1 cellular context compared by ENCODE assay signal in genomic region chr16:30853758-30854157, GRCh38.
TF ChIP-seq lines count a peak whose summit lies in the region.

No MANE protein-coding gene starts in this region.

TF ChIP-seq in K562, 482 proteins besides CTCF, POLR2A, EP300 and RAD21 (continued from another document):
- TF ChIP-seq E4F1 (CRISPR knock-in tag; IDR thresholded peaks at IDR 0.05; ENCODE audit: borderline replicate concordance) (no peak), ZNF609 (CRISPR knock-in tag; IDR thresholded peaks at IDR 0.05; ENCODE audit: borderline replicate concordance) (no peak), HNRNPK (IDR thresholded peaks at IDR 0.05; ENCODE audit: low read depth, low read length, poor library complexity, severe bottlenecking) (no peak), NFE2L1 (tag; IDR thresholded peaks at IDR 0.05; ENCODE audit: borderline replicate concordance, low read depth) (no peak), KDM1A (IDR thresholded peaks at IDR 0.05) (no peak), ZNF639 (CRISPR knock-in tag; conservative IDR thresholded peaks at IDR 0.05 in 1 of 2, IDR thresholded peaks at IDR 0.05 in 1 of 2) (no peak), CEBPG (CRISPR knock-in tag; IDR thresholded peaks at IDR 0.05) (peak; percentile 7; the same call in 1 of the 2 replicates), CEBPG (tag; conservative IDR thresholded peaks at IDR 0.05 in 1 of 2, IDR thresholded peaks at IDR 0.05 in 1 of 2) (peak; percentile 27 to 71; a peak in 3 of 4 replicates)
